Comparison of ENCODE assay signal across 9 cellular contexts in genomic region chr1:2289607-2290006, GRCh38.
DNase-seq lines count a peak whose midpoint lies in the region; ATAC-seq and TF ChIP-seq lines count a peak whose summit lies in the region.
"Had no signal": no experiment of that assay in that cellular context is flagged by ENCODE, and none has a peak within 500 bp of the region (broad histone marks: within the 10 kb centered on the region; RNA-seq: fewer than 3 reads in every experiment).

No MANE protein-coding gene starts in this region.

- H3K4me2 ChIP-seq in BLaER1 treated with 17β-estradiol and CSF1 and Interleukin-3, amounts not matched to agents 10 nM and 100 nM: peak overlapping the region; percentile 87 to 100 (median 97)
- H3K4me2 ChIP-seq in PC-9 (peak overlapping the region; percentile 99), neuronal stem cell (ENCODE audit: insufficient read depth, low read length, poor library complexity, severe bottlenecking) (no peak overlapping the region)

- POLR2A ChIA-PET in PC-9 (lab: Charles Lee; ENCODE audit: unreplicated experiment): no interaction called here

- DNase-seq in PC-9: no peak
- DNase-seq in neuronal stem cell (ENCODE audit: low spot score): no peak
- DNase-seq in HCEC 1CT: no peak
- DNase-seq in GM20000 (ENCODE audit: low spot score): no peak
- no peak for DNase-seq in medulla oblongata (ENCODE audit: extremely low spot score)
- DNase-seq: hippocampal formation had no signal

- H3K9ac ChIP-seq in BLaER1 treated with 17β-estradiol and CSF1 and Interleukin-3, amounts not matched to agents 10 nM and 100 nM: peak overlapping the region; percentile 70 to 89 (median 81); a peak in 21 of 22 replicates
- peak overlapping the region; percentile 53 for H3K9ac ChIP-seq in neuronal stem cell (ENCODE audit: low read depth, low read length, poor library complexity)

- peak overlapping the region; percentile 82 for H3K18ac ChIP-seq in neuronal stem cell (ENCODE audit: low read length)

- peak overlapping the region; percentile 82 for H2BK12ac ChIP-seq in neuronal stem cell (ENCODE audit: low read length)

- no peak overlapping the region for H2AFZ ChIP-seq in PC-9
- H2AFZ ChIP-seq in neuronal stem cell (ENCODE audit: low read length): no peak overlapping the region

- no peak for ATAC-seq in HG02852 (IDR thresholded peaks at IDR 0.05; ENCODE audit: unreplicated experiment)

- peak overlapping the region in 4 of 10 experiments; percentile 41 to 57 (median 46); a peak in 6 of 20 replicates for H3K4me3 ChIP-seq in BLaER1 treated with 17β-estradiol and CSF1 and Interleukin-3, amounts not matched to agents 10 nM and 100 nM
- H3K4me3 ChIP-seq in PC-9 (no peak overlapping the region), neuronal stem cell (ENCODE audit: low read length in 2 of 2) (no peak overlapping the region)

- H3K9me2 ChIP-seq in PC-9 (ENCODE audit: insufficient read depth): no peaks in the 10 kb centered on the region

- H4K20me1 ChIP-seq in BLaER1 treated with 17β-estradiol and CSF1 and Interleukin-3, amounts not matched to agents 10 nM and 100 nM: peaks cover 71 to 96% (median 80%) of the 10 kb centered on the region in 11 experiments
- peaks cover 68% of the 10 kb centered on the region for H4K20me1 ChIP-seq in PC-9 (ENCODE audit: insufficient read depth)

- H4K91ac ChIP-seq in neuronal stem cell (ENCODE audit: low read depth, low read length, poor library complexity): no peak overlapping the region

- no peak overlapping the region for H3K4ac ChIP-seq in neuronal stem cell (ENCODE audit: low read length)

- peaks cover 31% of the 10 kb centered on the region for H3F3A ChIP-seq in PC-9 (ENCODE audit: insufficient read depth, low read depth)

- H2AK5ac ChIP-seq in neuronal stem cell (ENCODE audit: low read depth, low read length): no peak overlapping the region

- no peak overlapping the region for H2BK15ac ChIP-seq in neuronal stem cell (ENCODE audit: low read length)

- peaks cover 0 to 47% (median 25%) of the 10 kb centered on the region in 11 experiments; a peak in 14 of 22 replicates for H3K27me3 ChIP-seq in BLaER1 treated with 17β-estradiol and CSF1 and Interleukin-3, amounts not matched to agents 10 nM and 100 nM
- H3K27me3 ChIP-seq in PC-9 (ENCODE audit: insufficient read depth, low read depth) (no peaks in the 10 kb centered on the region), neuronal stem cell (ENCODE audit: control insufficient read depth in 3 of 3, insufficient read depth in 3 of 3, low read depth in 1 of 3, low read length in 3 of 3) (no peaks in the 10 kb centered on the region)

- H3K79me1 ChIP-seq in neuronal stem cell (ENCODE audit: low read depth, low read length): peaks cover 33% of the 10 kb centered on the region

- no peak overlapping the region for H2BK120ac ChIP-seq in neuronal stem cell (ENCODE audit: low read depth, low read length)

- no peak overlapping the region for H2BK5ac ChIP-seq in neuronal stem cell (ENCODE audit: low read length)

- no peaks in the 10 kb centered on the region for H3K9me3 ChIP-seq in BLaER1 treated with 17β-estradiol and CSF1 and Interleukin-3, amounts not matched to agents 10 nM and 100 nM (replicated peaks in 1 of 11)
- H3K9me3 ChIP-seq in PC-9 (ENCODE audit: insufficient read depth, low read depth) (no peaks in the 10 kb centered on the region), neuronal stem cell (replicated peaks in 1 of 2; ENCODE audit: control insufficient read depth in 2 of 2, insufficient read depth in 1 of 2, low read depth in 1 of 2, low read length in 2 of 2) (no peaks in the 10 kb centered on the region)

- peak overlapping the region; percentile 69 to 98 (median 90); a peak in 21 of 22 replicates for H3K27ac ChIP-seq in BLaER1 treated with 17β-estradiol and CSF1 and Interleukin-3, amounts not matched to agents 10 nM and 100 nM
- H3K27ac ChIP-seq in PC-9: 0 out of 2 replicates have a peak overlapping the region, but pooled peaks have one; percentile 78
- H3K27ac ChIP-seq in cingulate gyrus (ENCODE audit: low read depth, low read length): peak overlapping the region; percentile 75
- H3K27ac ChIP-seq in neuronal stem cell (replicated peaks; ENCODE audit: low read length): no peak overlapping the region

- no peak overlapping the region for H3K23ac ChIP-seq in neuronal stem cell (ENCODE audit: low read depth, low read length, poor library complexity)

- no peak overlapping the region for H3K14ac ChIP-seq in neuronal stem cell (ENCODE audit: low read length)

- intact Hi-C loops in PC-9 (cut with micrococcal nuclease; ENCODE audit: unreplicated experiment): loop anchor here (1.0 to 5.0 kb wide), 2 partner anchors 55 to 77 kb away; no protein-coding TSS in a partner anchor

- no CpG with 5 or more reads among the region's 9 CpGs for WGBS in neuronal stem cell (ENCODE audit: extremely low coverage in 2 of 2, insufficient read length in 2 of 2, insufficient replicate concordance in 1 of 2), 2 donors

- H3K36me3 ChIP-seq in BLaER1 treated with 17β-estradiol and CSF1 and Interleukin-3, amounts not matched to agents 10 nM and 100 nM: peaks cover 0 to 23% (median 0%) of the 10 kb centered on the region in 11 experiments; a peak in 6 of 22 replicates
- H3K36me3 ChIP-seq in PC-9 (ENCODE audit: low read depth): no peaks in the 10 kb centered on the region
- H3K36me3 ChIP-seq in neuronal stem cell (replicated peaks in 1 of 2; ENCODE audit: control insufficient read depth in 2 of 2, insufficient read depth in 2 of 2, low read length in 2 of 2): peaks cover 0 to 15% of the 10 kb centered on the region in 2 donors

- TF ChIP-seq CTCF in PC-9 (conservative IDR thresholded peaks at IDR 0.05) (no peak), GM20000 (IDR thresholded peaks at IDR 0.05; ENCODE audit: extremely low read depth, missing control alignments) (no peak)

- H3K79me2 ChIP-seq in PC-9 (ENCODE audit: low read depth): peaks cover 78% of the 10 kb centered on the region

- peaks cover 62 to 97% (median 75%) of the 10 kb centered on the region in 10 experiments for H3K4me1 ChIP-seq in BLaER1 treated with 17β-estradiol and CSF1 and Interleukin-3, amounts not matched to agents 10 nM and 100 nM
- H3K4me1 ChIP-seq in PC-9 (replicated peaks; ENCODE audit: insufficient read depth) (peaks cover 34% of the 10 kb centered on the region), neuronal stem cell (ENCODE audit: control insufficient read depth in 2 of 2, insufficient read depth in 1 of 2, low read depth in 1 of 2, low read length in 2 of 2) (peaks cover 5 to 25% of the 10 kb centered on the region in 2 donors)

- no TSS peak for BruUV-seq in PC-9 (replicated peaks; lab: Mats Ljungman, UMichigan)

- H4K8ac ChIP-seq in neuronal stem cell (ENCODE audit: low read depth, low read length): no peak overlapping the region

- CTCF ChIA-PET in PC-9 (lab: Charles Lee): no interaction called here
